1 cellular context compared by ENCODE assay signal in genomic region chr1:173864179-173864867, GRCh38.
TF ChIP-seq lines count a peak whose summit lies in the region.

No MANE protein-coding gene starts in this region.

TF ChIP-seq in endothelial cell of umbilical vein, 7 proteins besides CTCF, POLR2A, EP300 and RAD21:
- TF ChIP-seq EZH2 (IDR thresholded peaks at IDR 0.05; ENCODE audit: borderline replicate concordance, low read depth, low read length, severe bottlenecking) = no peak
- TF ChIP-seq GATA2 (IDR thresholded peaks at IDR 0.05; ENCODE audit: insufficient read depth, insufficient read length, low read depth, low read length) = no peak
- no peak for TF ChIP-seq FOS (IDR thresholded peaks at IDR 0.05; ENCODE audit: borderline replicate concordance, insufficient read depth, low read length)
- no peak for TF ChIP-seq POLR2AphosphoS5 (IDR thresholded peaks at IDR 0.05; ENCODE audit: insufficient read depth, low read depth, low read length)
- no peak for TF ChIP-seq MYC (IDR thresholded peaks at IDR 0.05; ENCODE audit: low read depth, low read length)
- TF ChIP-seq MAX (IDR thresholded peaks at IDR 0.05; ENCODE audit: insufficient read depth, insufficient read length) = no peak
- TF ChIP-seq JUN (IDR thresholded peaks at IDR 0.05; ENCODE audit: borderline replicate concordance, insufficient read depth, insufficient read length, low read depth) = no peak
